32 cellular contexts compared by ENCODE assay signal in genomic region chr1:94672934-94673333, GRCh38.
A peak's percentile ranks its signal among the peaks of the same experiment; 100 is the strongest.
DNase-seq lines count a peak whose midpoint lies in the region; ATAC-seq and TF ChIP-seq lines count a peak whose summit lies in the region.
"Had no signal": no experiment of that assay in that cellular context is flagged by ENCODE, and none has a peak within 500 bp of the region (broad histone marks: within the 10 kb centered on the region; RNA-seq: fewer than 3 reads in every experiment).

No MANE protein-coding gene starts in this region.

- H3K4me3 Mint-ChIP-seq in type B pancreatic cell: no peak overlapping the region
- H3K4me3 Mint-ChIP-seq: activated B cell treated with CpG ODN at 0.5 μM for 24 hours; CD14-positive monocyte; mesothelial cell of epicardium; naive thymus-derived CD4-positive, alpha-beta T cell; stimulated activated naive B cell treated with anti-CD40 and anti-IgM and Interleukin-4, amounts not matched to agents 10 μg/mL and 1 μg/mL and 100 μg/mL, for 72 hours had no signal

- H3K4me1 Mint-ChIP-seq in type B pancreatic cell (ENCODE audit: unreplicated experiment): peaks cover 13% of the 10 kb centered on the region
- H3K4me1 Mint-ChIP-seq: activated B cell treated with CpG ODN at 0.5 μM for 24 hours; stimulated activated naive B cell treated with anti-CD40 and anti-IgM and Interleukin-4, amounts not matched to agents 10 μg/mL and 1 μg/mL and 100 μg/mL, for 72 hours had no signal

- no peaks in the 10 kb centered on the region for H3K36me3 Mint-ChIP-seq in type B pancreatic cell
- H3K36me3 Mint-ChIP-seq: activated naive CD4-positive, alpha-beta T cell treated with anti-CD3 and anti-CD28 coated beads, Interleukin-2, amount 50 U/mL, for 72 hours; CD14-positive monocyte; naive thymus-derived CD4-positive, alpha-beta T cell; stimulated activated naive B cell treated with anti-CD40 and anti-IgM and Interleukin-4, amounts not matched to agents 10 μg/mL and 1 μg/mL and 100 μg/mL, for 72 hours had no signal

- ATAC-seq in HG03159 (IDR thresholded peaks at IDR 0.05; ENCODE audit: unreplicated experiment): no peak
- ATAC-seq: activated naive CD4-positive, alpha-beta T cell treated with anti-CD3 and anti-CD28 coated beads, Interleukin-2, amount 50 U/mL, for 72 hours; gastrocnemius medialis; K562; left ventricle myocardium superior; naive thymus-derived CD4-positive, alpha-beta T cell; PC-3; stimulated activated naive B cell treated with anti-CD40 and anti-IgM and Interleukin-4, amounts not matched to agents 10 μg/mL and 1 μg/mL and 100 μg/mL, for 72 hours had no signal

- H3K27me3 Mint-ChIP-seq in type B pancreatic cell: no peaks in the 10 kb centered on the region

- peaks cover 3% of the 10 kb centered on the region for H3K9me3 Mint-ChIP-seq in type B pancreatic cell
- H3K9me3 Mint-ChIP-seq: activated B cell treated with CpG ODN at 0.5 μM for 24 hours; naive thymus-derived CD4-positive, alpha-beta T cell; stimulated activated naive B cell treated with anti-CD40 and anti-IgM and Interleukin-4, amounts not matched to agents 10 μg/mL and 1 μg/mL and 100 μg/mL, for 72 hours had no signal

- DNase-seq in EH (ENCODE audit: low read depth): peak; percentile 98
- peak; percentile 57 for DNase-seq in HT1080 (ENCODE audit: low read depth)
- peak; percentile 45 for DNase-seq in choroid plexus epithelial cell (ENCODE audit: low read depth)
- peak; percentile 68 for DNase-seq in islet precursor cell
- no peak for DNase-seq in HuH-7 (ENCODE audit: low spot score)
- no peak for DNase-seq in type B pancreatic cell (ENCODE audit: extremely low spot score, unreplicated experiment)
- no peak for DNase-seq in HUDEP-2 (lab: John Stamatoyannopoulos, UW; ENCODE audit: unreplicated experiment in 76 of 76)
- DNase-seq: ACHN; activated B cell treated with CpG ODN at 0.5 μM for 24 hours; activated CD4-positive, alpha-beta T cell treated with anti-CD3 and anti-CD28 coated beads, Interleukin-2, amount 50 U/mL, for 48 hours; activated CD8-positive, alpha-beta memory T cell treated with anti-CD3 and anti-CD28 coated beads, Interleukin-2, amount 50 U/mL, for 4 hours; Calu3; DND-41; gastrocnemius medialis; hypothalamus; left ventricle myocardium superior; MM.1S; naive thymus-derived CD4-positive, alpha-beta T cell; NCI-H1417; NCI-H446; PC-3; SHP77; spleen; stimulated activated CD4-positive, alpha-beta T cell treated with anti-CD3 and anti-CD28 coated beads, Interleukin-2, amount 100 ng/mL, for 48 hours; stimulated activated naive B cell treated with anti-CD40 and anti-IgM and Interleukin-4, amounts not matched to agents 10 μg/mL and 1 μg/mL and 100 μg/mL, for 72 hours; testis; uterus had no signal

- H3K27ac Mint-ChIP-seq in type B pancreatic cell: no peak overlapping the region
- H3K27ac Mint-ChIP-seq: activated B cell treated with CpG ODN at 0.5 μM for 24 hours; activated naive CD4-positive, alpha-beta T cell treated with anti-CD3 and anti-CD28 coated beads, Interleukin-2, amount 50 U/mL, for 72 hours; CD14-positive monocyte; mesothelial cell of epicardium; naive thymus-derived CD4-positive, alpha-beta T cell; stimulated activated naive B cell treated with anti-CD40 and anti-IgM and Interleukin-4, amounts not matched to agents 10 μg/mL and 1 μg/mL and 100 μg/mL, for 72 hours had no signal

- TF ChIP-seq CTCF in choroid plexus epithelial cell (conservative IDR thresholded peaks at IDR 0.05; ENCODE audit: low read depth, low read length): no peak
- no peak for TF ChIP-seq CTCF in type B pancreatic cell (conservative IDR thresholded peaks at IDR 0.05)

- H3K4me3 ChIP-seq in choroid plexus epithelial cell (ENCODE audit: low read depth, low read length): no peak overlapping the region
- H3K4me3 ChIP-seq: gastrocnemius medialis, K562, spleen, testis, uterus had no signal

Comparison
In these comparisons a context has a peak if more than half of its experiments do, and no peak if none do; other contexts are left out.
1. DNase-seq: peak in EH (single experiment), HT1080 (single experiment), choroid plexus epithelial cell (single experiment) and islet precursor cell (single experiment); none in HuH-7 (single experiment), type B pancreatic cell (single experiment) and HUDEP-2 (0 of 76).